1 cellular context compared by ENCODE assay signal in the genomic region with DNA sequence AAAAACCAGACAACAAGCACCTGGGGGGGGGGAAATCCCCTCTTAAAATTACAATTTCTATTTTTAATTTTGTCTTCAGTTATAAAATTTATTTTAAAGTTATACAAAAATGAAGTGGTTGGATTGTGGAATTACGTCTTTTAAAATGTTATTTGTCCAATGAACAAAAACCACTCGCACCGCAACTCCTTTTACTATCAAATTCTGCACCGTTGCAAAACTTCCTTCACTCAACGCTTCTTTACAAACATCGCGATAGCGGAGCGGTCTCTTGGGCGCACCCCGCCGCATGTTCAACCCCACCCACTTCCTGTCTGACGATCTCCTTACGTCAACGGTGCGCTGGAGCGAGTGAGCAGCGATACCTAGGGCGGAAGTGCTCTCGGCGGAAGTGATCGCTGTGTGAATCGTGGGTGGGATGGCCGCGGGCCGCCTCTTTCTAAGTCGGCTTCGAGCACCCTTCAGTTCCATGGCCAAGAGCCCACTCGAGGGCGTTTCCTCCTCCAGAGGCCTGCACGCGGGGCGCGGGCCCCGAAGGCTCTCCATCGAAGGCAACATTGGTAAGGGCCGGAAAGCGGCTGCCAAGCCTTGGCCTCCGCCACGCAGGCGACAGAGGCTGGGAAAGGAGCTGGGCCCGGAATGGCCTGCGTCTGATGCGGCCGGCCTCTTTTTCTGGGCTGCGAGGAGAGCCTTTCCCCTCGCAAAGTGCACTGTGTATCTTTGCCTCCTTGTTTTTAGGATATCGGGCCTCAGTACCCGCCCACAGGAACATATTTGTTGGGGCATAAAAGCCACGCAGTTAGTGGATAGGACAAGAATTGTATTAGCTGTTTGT.
TF ChIP-seq lines count a peak whose summit lies in the region.

DGUOK (plus strand) TSS at position 388 of the 835 bp plus-strand sequence; CDS start at position 419, 31 bp downstream.

TF ChIP-seq in K562, 482 proteins besides CTCF, POLR2A, EP300 and RAD21 (continued from another document and continues in another):
- TF ChIP-seq ZNF584 (CRISPR knock-in tag; IDR thresholded peaks at IDR 0.05; ENCODE audit: low read depth) (no peak), C11orf30 (IDR thresholded peaks at IDR 0.05; ENCODE audit: low read depth) (peak; percentile 96), KDM4B (IDR thresholded peaks at IDR 0.05; ENCODE audit: borderline replicate concordance in 2 of 2, low read depth in 1 of 2) (peak in 1 of 2 experiments; percentile 52; a peak in 1 of 4 replicates), DPF2 (IDR thresholded peaks at IDR 0.05) (0 out of 2 replicates have a peak, but pooled peaks have one; percentile 30), ZNF140 (CRISPR knock-in tag; IDR thresholded peaks at IDR 0.05) (no peak), NR2F6 (CRISPR knock-in tag; IDR thresholded peaks at IDR 0.05) (no peak), CREBBP (IDR thresholded peaks at IDR 0.05; ENCODE audit: low read depth, low read length) (no peak), PREB (CRISPR knock-in tag; IDR thresholded peaks at IDR 0.05) (0 out of 2 replicates have a peak, but pooled peaks have one; percentile 90), DLX4 (CRISPR knock-in tag; IDR thresholded peaks at IDR 0.05) (no peak), TAF7 (tag; IDR thresholded peaks at IDR 0.05) (peak; percentile 84), NCOA1 (IDR thresholded peaks at IDR 0.05; ENCODE audit: low read depth) (peak; percentile 85), HNRNPL (IDR thresholded peaks at IDR 0.05; ENCODE audit: low read depth, low read length) (no peak), RAD51 (IDR thresholded peaks at IDR 0.05; ENCODE audit: borderline replicate concordance, low read depth) (no peak), SOX6 (IDR thresholded peaks at IDR 0.05) (no peak; the same call in 1 of the 2 replicates), RBM22 (IDR thresholded peaks at IDR 0.05; ENCODE audit: low read depth, low read length, poor library complexity, severe bottlenecking) (peak; percentile 86), EP400 (IDR thresholded peaks at IDR 0.05) (peak; percentile 97), DMBX1 (CRISPR knock-in tag; IDR thresholded peaks at IDR 0.05; ENCODE audit: borderline replicate concordance) (no peak), ETV5 (CRISPR knock-in tag; IDR thresholded peaks at IDR 0.05; ENCODE audit: low read depth) (peak; percentile 95), ZNF324 (CRISPR knock-in tag; IDR thresholded peaks at IDR 0.05) (no peak), BRD4 (IDR thresholded peaks at IDR 0.05) (peak; percentile 96), RBBP5 (IDR thresholded peaks at IDR 0.05; ENCODE audit: borderline replicate concordance, insufficient read depth, low read length, poor library complexity, severe bottlenecking) (peak; percentile 87), ZNF512 (tag; IDR thresholded peaks at IDR 0.05) (no peak), ELF1 (tag; IDR thresholded peaks at IDR 0.05) (peak; percentile 96), ARID1B (IDR thresholded peaks at IDR 0.05) (no peak; the same call in 1 of the 2 replicates), MEIS2 (IDR thresholded peaks at IDR 0.05; ENCODE audit: partially characterized antibody) (peak; percentile 92), IRF9 (tag; IDR thresholded peaks at IDR 0.05) (no peak), POLR2AphosphoS5 (IDR thresholded peaks at IDR 0.05; ENCODE audit: control insufficient read depth, insufficient read depth, low read depth, low read length) (peak; percentile 91), RBM34 (IDR thresholded peaks at IDR 0.05; ENCODE audit: borderline replicate concordance, insufficient read depth, low read length) (no peak), TFAM (CRISPR knock-in tag; conservative IDR thresholded peaks at IDR 0.05) (no peak), ZNF778 (CRISPR knock-in tag; IDR thresholded peaks at IDR 0.05) (no peak)
- TF ChIP-seq, protein P1, sequence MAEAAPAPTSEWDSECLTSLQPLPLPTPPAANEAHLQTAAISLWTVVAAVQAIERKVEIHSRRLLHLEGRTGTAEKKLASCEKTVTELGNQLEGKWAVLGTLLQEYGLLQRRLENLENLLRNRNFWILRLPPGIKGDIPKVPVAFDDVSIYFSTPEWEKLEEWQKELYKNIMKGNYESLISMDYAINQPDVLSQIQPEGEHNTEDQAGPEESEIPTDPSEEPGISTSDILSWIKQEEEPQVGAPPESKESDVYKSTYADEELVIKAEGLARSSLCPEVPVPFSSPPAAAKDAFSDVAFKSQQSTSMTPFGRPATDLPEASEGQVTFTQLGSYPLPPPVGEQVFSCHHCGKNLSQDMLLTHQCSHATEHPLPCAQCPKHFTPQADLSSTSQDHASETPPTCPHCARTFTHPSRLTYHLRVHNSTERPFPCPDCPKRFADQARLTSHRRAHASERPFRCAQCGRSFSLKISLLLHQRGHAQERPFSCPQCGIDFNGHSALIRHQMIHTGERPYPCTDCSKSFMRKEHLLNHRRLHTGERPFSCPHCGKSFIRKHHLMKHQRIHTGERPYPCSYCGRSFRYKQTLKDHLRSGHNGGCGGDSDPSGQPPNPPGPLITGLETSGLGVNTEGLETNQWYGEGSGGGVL (CRISPR knock-in tag; IDR thresholded peaks at IDR 0.05) = no peak
- TF ChIP-seq, protein P2, sequence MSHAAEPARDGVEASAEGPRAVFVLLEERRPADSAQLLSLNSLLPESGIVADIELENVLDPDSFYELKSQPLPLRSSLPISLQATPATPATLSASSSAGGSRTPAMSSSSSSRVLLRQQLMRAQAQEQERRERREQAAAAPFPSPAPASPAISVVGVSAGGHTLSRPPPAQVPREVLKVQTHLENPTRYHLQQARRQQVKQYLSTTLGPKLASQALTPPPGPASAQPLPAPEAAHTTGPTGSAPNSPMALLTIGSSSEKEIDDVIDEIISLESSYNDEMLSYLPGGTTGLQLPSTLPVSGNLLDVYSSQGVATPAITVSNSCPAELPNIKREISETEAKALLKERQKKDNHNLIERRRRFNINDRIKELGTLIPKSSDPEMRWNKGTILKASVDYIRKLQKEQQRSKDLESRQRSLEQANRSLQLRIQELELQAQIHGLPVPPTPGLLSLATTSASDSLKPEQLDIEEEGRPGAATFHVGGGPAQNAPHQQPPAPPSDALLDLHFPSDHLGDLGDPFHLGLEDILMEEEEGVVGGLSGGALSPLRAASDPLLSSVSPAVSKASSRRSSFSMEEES (CRISPR knock-in tag; IDR thresholded peaks at IDR 0.05) = no peak
- TF ChIP-seq, protein P3, sequence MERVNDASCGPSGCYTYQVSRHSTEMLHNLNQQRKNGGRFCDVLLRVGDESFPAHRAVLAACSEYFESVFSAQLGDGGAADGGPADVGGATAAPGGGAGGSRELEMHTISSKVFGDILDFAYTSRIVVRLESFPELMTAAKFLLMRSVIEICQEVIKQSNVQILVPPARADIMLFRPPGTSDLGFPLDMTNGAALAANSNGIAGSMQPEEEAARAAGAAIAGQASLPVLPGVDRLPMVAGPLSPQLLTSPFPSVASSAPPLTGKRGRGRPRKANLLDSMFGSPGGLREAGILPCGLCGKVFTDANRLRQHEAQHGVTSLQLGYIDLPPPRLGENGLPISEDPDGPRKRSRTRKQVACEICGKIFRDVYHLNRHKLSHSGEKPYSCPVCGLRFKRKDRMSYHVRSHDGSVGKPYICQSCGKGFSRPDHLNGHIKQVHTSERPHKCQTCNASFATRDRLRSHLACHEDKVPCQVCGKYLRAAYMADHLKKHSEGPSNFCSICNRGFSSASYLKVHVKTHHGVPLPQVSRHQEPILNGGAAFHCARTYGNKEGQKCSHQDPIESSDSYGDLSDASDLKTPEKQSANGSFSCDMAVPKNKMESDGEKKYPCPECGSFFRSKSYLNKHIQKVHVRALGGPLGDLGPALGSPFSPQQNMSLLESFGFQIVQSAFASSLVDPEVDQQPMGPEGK (CRISPR knock-in tag; IDR thresholded peaks at IDR 0.05; ENCODE audit: borderline replicate concordance) = no peak
- TF ChIP-seq, protein P4, sequence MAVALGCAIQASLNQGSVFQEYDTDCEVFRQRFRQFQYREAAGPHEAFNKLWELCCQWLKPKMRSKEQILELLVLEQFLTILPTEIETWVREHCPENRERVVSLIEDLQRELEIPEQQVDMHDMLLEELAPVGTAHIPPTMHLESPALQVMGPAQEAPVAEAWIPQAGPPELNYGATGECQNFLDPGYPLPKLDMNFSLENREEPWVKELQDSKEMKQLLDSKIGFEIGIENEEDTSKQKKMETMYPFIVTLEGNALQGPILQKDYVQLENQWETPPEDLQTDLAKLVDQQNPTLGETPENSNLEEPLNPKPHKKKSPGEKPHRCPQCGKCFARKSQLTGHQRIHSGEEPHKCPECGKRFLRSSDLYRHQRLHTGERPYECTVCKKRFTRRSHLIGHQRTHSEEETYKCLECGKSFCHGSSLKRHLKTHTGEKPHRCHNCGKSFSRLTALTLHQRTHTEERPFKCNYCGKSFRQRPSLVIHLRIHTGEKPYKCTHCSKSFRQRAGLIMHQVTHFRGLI (CRISPR knock-in tag; IDR thresholded peaks at IDR 0.05) = no peak
- TF ChIP-seq, protein P5, sequence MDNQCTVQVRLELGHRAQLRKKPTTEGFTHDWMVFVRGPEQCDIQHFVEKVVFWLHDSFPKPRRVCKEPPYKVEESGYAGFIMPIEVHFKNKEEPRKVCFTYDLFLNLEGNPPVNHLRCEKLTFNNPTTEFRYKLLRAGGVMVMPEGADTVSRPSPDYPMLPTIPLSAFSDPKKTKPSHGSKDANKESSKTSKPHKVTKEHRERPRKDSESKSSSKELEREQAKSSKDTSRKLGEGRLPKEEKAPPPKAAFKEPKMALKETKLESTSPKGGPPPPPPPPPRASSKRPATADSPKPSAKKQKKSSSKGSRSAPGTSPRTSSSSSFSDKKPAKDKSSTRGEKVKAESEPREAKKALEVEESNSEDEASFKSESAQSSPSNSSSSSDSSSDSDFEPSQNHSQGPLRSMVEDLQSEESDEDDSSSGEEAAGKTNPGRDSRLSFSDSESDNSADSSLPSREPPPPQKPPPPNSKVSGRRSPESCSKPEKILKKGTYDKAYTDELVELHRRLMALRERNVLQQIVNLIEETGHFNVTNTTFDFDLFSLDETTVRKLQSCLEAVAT (IDR thresholded peaks at IDR 0.05) = no peak; a peak in 2 of 4 replicates
- TF ChIP-seq, protein P6, sequence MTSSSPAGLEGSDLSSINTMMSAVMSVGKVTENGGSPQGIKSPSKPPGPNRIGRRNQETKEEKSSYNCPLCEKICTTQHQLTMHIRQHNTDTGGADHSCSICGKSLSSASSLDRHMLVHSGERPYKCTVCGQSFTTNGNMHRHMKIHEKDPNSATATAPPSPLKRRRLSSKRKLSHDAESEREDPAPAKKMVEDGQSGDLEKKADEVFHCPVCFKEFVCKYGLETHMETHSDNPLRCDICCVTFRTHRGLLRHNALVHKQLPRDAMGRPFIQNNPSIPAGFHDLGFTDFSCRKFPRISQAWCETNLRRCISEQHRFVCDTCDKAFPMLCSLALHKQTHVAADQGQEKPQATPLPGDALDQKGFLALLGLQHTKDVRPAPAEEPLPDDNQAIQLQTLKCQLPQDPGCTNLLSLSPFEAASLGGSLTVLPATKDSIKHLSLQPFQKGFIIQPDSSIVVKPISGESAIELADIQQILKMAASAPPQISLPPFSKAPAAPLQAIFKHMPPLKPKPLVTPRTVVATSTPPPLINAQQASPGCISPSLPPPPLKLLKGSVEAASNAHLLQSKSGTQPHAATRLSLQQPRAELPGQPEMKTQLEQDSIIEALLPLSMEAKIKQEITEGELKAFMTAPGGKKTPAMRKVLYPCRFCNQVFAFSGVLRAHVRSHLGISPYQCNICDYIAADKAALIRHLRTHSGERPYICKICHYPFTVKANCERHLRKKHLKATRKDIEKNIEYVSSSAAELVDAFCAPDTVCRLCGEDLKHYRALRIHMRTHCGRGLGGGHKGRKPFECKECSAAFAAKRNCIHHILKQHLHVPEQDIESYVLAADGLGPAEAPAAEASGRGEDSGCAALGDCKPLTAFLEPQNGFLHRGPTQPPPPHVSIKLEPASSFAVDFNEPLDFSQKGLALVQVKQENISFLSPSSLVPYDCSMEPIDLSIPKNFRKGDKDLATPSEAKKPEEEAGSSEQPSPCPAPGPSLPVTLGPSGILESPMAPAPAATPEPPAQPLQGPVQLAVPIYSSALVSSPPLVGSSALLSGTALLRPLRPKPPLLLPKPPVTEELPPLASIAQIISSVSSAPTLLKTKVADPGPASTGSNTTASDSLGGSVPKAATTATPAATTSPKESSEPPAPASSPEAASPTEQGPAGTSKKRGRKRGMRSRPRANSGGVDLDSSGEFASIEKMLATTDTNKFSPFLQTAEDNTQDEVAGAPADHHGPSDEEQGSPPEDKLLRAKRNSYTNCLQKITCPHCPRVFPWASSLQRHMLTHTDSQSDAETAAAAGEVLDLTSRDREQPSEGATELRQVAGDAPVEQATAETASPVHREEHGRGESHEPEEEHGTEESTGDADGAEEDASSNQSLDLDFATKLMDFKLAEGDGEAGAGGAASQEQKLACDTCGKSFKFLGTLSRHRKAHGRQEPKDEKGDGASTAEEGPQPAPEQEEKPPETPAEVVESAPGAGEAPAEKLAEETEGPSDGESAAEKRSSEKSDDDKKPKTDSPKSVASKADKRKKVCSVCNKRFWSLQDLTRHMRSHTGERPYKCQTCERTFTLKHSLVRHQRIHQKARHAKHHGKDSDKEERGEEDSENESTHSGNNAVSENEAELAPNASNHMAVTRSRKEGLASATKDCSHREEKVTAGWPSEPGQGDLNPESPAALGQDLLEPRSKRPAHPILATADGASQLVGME (CRISPR knock-in tag; IDR thresholded peaks at IDR 0.05) = no peak
